ENCODE assay signal across 8 cellular contexts in the genomic region with DNA sequence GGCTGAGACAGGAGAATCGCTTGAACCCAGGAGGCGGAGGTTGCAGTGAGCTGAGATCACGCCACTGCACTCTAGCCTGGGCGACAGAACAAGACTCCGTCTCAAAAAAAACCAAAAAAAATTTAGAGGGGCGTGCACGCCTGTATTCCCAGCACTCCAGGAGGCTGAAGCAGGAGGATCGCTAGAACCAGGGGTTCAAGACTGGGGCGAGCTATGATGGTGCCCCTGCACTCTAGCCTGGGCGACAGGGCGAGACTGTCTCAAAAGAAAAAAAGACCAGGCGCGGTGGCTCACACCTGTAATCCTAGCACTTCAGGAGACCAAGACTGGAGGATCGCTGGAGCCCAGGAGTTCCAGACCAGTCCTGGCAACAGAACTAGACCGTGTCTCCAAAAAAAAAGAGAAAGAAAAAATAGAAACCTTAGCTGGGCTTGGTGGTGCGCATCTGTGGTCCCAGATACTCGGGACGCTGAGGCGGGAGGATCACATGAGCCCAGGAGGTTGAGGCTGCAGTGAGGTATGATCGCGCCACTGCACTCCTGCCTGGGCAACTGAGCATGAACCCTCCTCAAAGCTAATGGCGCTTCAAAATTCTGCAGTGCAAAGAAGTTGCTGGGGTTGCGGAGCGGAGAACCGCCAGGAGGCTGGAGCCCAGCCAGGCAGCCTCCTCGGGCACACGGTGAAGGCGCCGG. TPM values are rescaled to one million over a fixed set of nuclear protein-coding genes. Genes with fewer than 3 reads are reported as not detected.
DNase-seq lines count a peak whose midpoint lies in the region; ATAC-seq, FAIRE-seq and TF ChIP-seq lines count a peak whose summit lies in the region.

No MANE protein-coding gene starts in this region.

- H3K4me1 ChIP-seq in trophoblast cell (ENCODE audit: control insufficient read depth in 1 of 2, insufficient read depth in 2 of 2, low read length in 2 of 2): peaks cover 3 to 17% of the 10 kb centered on the region in 2 experiments

- no peaks in the 10 kb centered on the region for H3K9me3 ChIP-seq in trophoblast cell (ENCODE audit: insufficient read depth, low read depth, low read length)

- WGBS in trophoblast cell (ENCODE audit: extremely low coverage, insufficient coverage, insufficient read length): no CpG with 5 or more reads among the region's 29 CpGs

- no peak overlapping the region for H3K23ac ChIP-seq in trophoblast cell (ENCODE audit: low read length)

- H3K14ac ChIP-seq in trophoblast cell (ENCODE audit: low read length): peak overlapping the region; percentile 85

- peak; percentile 34 for ATAC-seq in GM21529 (IDR thresholded peaks at IDR 0.05; ENCODE audit: unreplicated experiment)

- H3K4me2 ChIP-seq in trophoblast cell (ENCODE audit: low read length): peak overlapping the region; percentile 75

- H3K4me3 ChIP-seq in fibroblast of mammary gland (ENCODE audit: control insufficient read depth, low read depth, low read length) (peak overlapping the region; percentile 94), trophoblast cell (ENCODE audit: low read depth, low read length) (peak overlapping the region; percentile 81)

- peak overlapping the region; percentile 79 for H3K9ac ChIP-seq in trophoblast cell (ENCODE audit: low read length)

- CTCF ChIA-PET in RWPE1 (lab: Yijun Ruan, JAX): interaction anchor here (0.7 kb wide), 2 partner anchors 30 to 213 kb away, joined by 3 to 5 read pairs; no protein-coding TSS in a partner anchor

- H3K79me1 ChIP-seq in trophoblast cell (ENCODE audit: low read length): peaks cover 15% of the 10 kb centered on the region

- POLR2A ChIA-PET in RWPE1 (lab: Yijun Ruan, JAX; ENCODE audit: low non-redundant PET): interaction anchor here (0.7 kb wide), 1 partner anchor 751 kb away, joined by 3 read pairs; no protein-coding TSS in a partner anchor

- H2BK5ac ChIP-seq in trophoblast cell (ENCODE audit: low read depth, low read length, poor library complexity): peak overlapping the region; percentile 87

- peak overlapping the region; percentile 41 for H2BK12ac ChIP-seq in trophoblast cell (ENCODE audit: low read length)

- H3K27ac ChIP-seq in C4-2B (peak overlapping the region; percentile 95), RWPE1 (peak overlapping the region; percentile 99), trophoblast cell (ENCODE audit: low read depth, low read length) (peak overlapping the region; percentile 88)

- no peaks in the 10 kb centered on the region for H3K27me3 ChIP-seq in trophoblast cell (ENCODE audit: insufficient read depth, low read length)

- H3K79me2 ChIP-seq in trophoblast cell (ENCODE audit: control insufficient read depth, insufficient read depth, low read length, poor library complexity): peaks cover 13% of the 10 kb centered on the region

- H4K91ac ChIP-seq in trophoblast cell (ENCODE audit: low read depth, low read length): peak overlapping the region; percentile 92

- no peak for DNase-seq in RWPE1 (ENCODE audit: low spot score)
- DNase-seq in fibroblast of mammary gland (ENCODE audit: low read depth): no peak
- DNase-seq in trophoblast cell: peak in 1 of 2 donors; percentile 73
- DNase-seq in DMS79 (lab: John Stamatoyannopoulos, UW): no peak
- no peak for DNase-seq in RCC 7860 (ENCODE audit: low spot score)
- no peak for DNase-seq in 8988T

- H2AFZ ChIP-seq in trophoblast cell (ENCODE audit: insufficient read depth, low read length, poor library complexity): peak overlapping the region; percentile 67

- no peak for TF ChIP-seq CTCF in C4-2B (conservative IDR thresholded peaks at IDR 0.05)
- no peak for TF ChIP-seq CTCF in RWPE1 (conservative IDR thresholded peaks at IDR 0.05; ENCODE audit: low read depth)
- no peak for TF ChIP-seq CTCF in fibroblast of mammary gland (conservative IDR thresholded peaks at IDR 0.05; ENCODE audit: control insufficient read depth, insufficient read depth, low read depth, low read length)

- peak overlapping the region; percentile 57 for H3K4ac ChIP-seq in trophoblast cell (ENCODE audit: low read depth, low read length)

- H4K8ac ChIP-seq in trophoblast cell (ENCODE audit: low read depth, low read length): peak overlapping the region; percentile 89

- peak overlapping the region; percentile 73 for H3K18ac ChIP-seq in trophoblast cell (ENCODE audit: low read length)

- FAIRE-seq in RCC 7860 (lab: Jason Lieb, UNC): no peak

- H2AK5ac ChIP-seq in trophoblast cell (ENCODE audit: low read length): peak overlapping the region; percentile 3

- H3K36me3 ChIP-seq in trophoblast cell (ENCODE audit: control insufficient read depth in 1 of 2, insufficient read depth in 2 of 2, low read length in 2 of 2): no peaks in the 10 kb centered on the region

- peak overlapping the region; percentile 12 for H2BK120ac ChIP-seq in trophoblast cell (ENCODE audit: insufficient read depth, low read length, poor library complexity)

- peak overlapping the region; percentile 85 for H4K12ac ChIP-seq in trophoblast cell (ENCODE audit: low read depth, low read length)

RNA-seq across cellular contexts. Expression of gene MBLAC1, which starts 0.4 kb away (rescaled TPM):
- polyA plus RNA-seq in trophoblast cell (2013): 1.2 and 1.3 TPM in 2 replicates

RNA-seq across cellular contexts. Expression of gene CNPY4, which starts 7.0 kb away (rescaled TPM):
- 13.1 and 13.5 TPM in 2 replicates for polyA plus RNA-seq in trophoblast cell (2013)

RNA-seq across cellular contexts. Expression of gene TAF6, which starts 7.2 kb away (rescaled TPM):
- polyA plus RNA-seq in trophoblast cell (2013): 46.3 and 49.0 TPM in 2 replicates

RNA-seq across cellular contexts. Expression of gene LAMTOR4, which starts 22.3 kb away (rescaled TPM):
- polyA plus RNA-seq in trophoblast cell (2013): 58.9 and 65.5 TPM in 2 replicates

RNA-seq across cellular contexts. Expression of gene AP4M1, which starts 24.9 kb away (rescaled TPM):
- 11.0 and 11.6 TPM in 2 replicates for polyA plus RNA-seq in trophoblast cell (2013)
